ENCODE assay signal across 14 cellular contexts in genomic region chr1:240491796-240492195, GRCh38.
"Had no signal": no experiment of that assay in that cellular context is flagged by ENCODE, and none has a peak within 500 bp of the region (broad histone marks: within the 10 kb centered on the region; RNA-seq: fewer than 3 reads in every experiment).

No MANE protein-coding gene starts in this region.

- ATAC-seq: foreskin keratinocyte; left lung; mucosa of descending colon; stimulated activated naive B cell treated with anti-CD40 and anti-IgM and Interleukin-4, amounts not matched to agents 10 μg/mL and 1 μg/mL and 100 μg/mL, for 72 hours had no signal

- FAIRE-seq: kidney had no signal

- H3K4me3 Mint-ChIP-seq: activated naive CD8-positive, alpha-beta T cell; naive B cell; stimulated activated naive B cell treated with anti-CD40 and anti-IgM and Interleukin-4, amounts not matched to agents 10 μg/mL and 1 μg/mL and 100 μg/mL, for 72 hours had no signal

- H3K4me1 ChIP-seq: colonic mucosa, foreskin keratinocyte, left lung, spleen had no signal

- H3K36me3 ChIP-seq: cardiac muscle cell, colonic mucosa, left lung, spleen, WERI-Rb-1 had no signal

- H3K9me3 ChIP-seq: colonic mucosa, left lung, mucosa of descending colon had no signal

- H3K4me1 Mint-ChIP-seq: naive B cell; stimulated activated naive B cell treated with anti-CD40 and anti-IgM and Interleukin-4, amounts not matched to agents 10 μg/mL and 1 μg/mL and 100 μg/mL, for 72 hours had no signal

- H3K27me3 ChIP-seq: cardiac muscle cell, colonic mucosa, foreskin keratinocyte had no signal

- DNase-seq: activated CD4-positive, alpha-beta T cell treated with anti-CD3 and anti-CD28 coated beads for 1 hour; colonic mucosa; foreskin keratinocyte; kidney; left lung; mucosa of descending colon; naive B cell; posterior cingulate gyrus; spleen; stimulated activated CD4-positive, alpha-beta T cell treated with anti-CD3 and anti-CD28 coated beads, Interleukin-4, amount 100 ng/mL, for 4 hours; stimulated activated naive B cell treated with anti-CD40 and anti-IgM and Interleukin-4, amounts not matched to agents 10 μg/mL and 1 μg/mL and 100 μg/mL, for 72 hours; WERI-Rb-1 had no signal

- H3K4me3 ChIP-seq: cardiac muscle cell, colonic mucosa, left lung, mucosa of descending colon, spleen had no signal

- H3K36me3 Mint-ChIP-seq: activated naive CD8-positive, alpha-beta T cell; naive B cell; stimulated activated naive B cell treated with anti-CD40 and anti-IgM and Interleukin-4, amounts not matched to agents 10 μg/mL and 1 μg/mL and 100 μg/mL, for 72 hours had no signal

- H3K27ac ChIP-seq: cardiac muscle cell, colonic mucosa, foreskin keratinocyte, left lung, spleen, WERI-Rb-1 had no signal

- H3K27ac Mint-ChIP-seq: activated naive CD8-positive, alpha-beta T cell; naive B cell; stimulated activated naive B cell treated with anti-CD40 and anti-IgM and Interleukin-4, amounts not matched to agents 10 μg/mL and 1 μg/mL and 100 μg/mL, for 72 hours had no signal
